Comparison of ENCODE assay signal across 22 cellular contexts in genomic region chr9:4180907-4181605, GRCh38.
"Had no signal": no experiment of that assay in that cellular context is flagged by ENCODE, and none has a peak within 500 bp of the region (broad histone marks: within the 10 kb centered on the region; RNA-seq: fewer than 3 reads in every experiment).

No MANE protein-coding gene starts in this region.

- FAIRE-seq: frontal cortex had no signal

- H3K4me3 ChIP-seq: right lobe of liver, skin epidermis, transverse colon, uterus had no signal

- H3K27ac ChIP-seq: right lobe of liver, skin epidermis, transverse colon, uterus had no signal

- H3K4me1 ChIP-seq: right lobe of liver, transverse colon, uterus had no signal

- ATAC-seq: activated CD8-positive, alpha-beta memory T cell treated with anti-CD3 and anti-CD28 coated beads, Interleukin-2, amount 10 ng/mL, durations not matched to agents 7 days and 5 days; activated CD8-positive, alpha-beta T cell treated with anti-CD3 and anti-CD28 coated beads for 36 hours; activated naive CD8-positive, alpha-beta T cell treated with anti-CD3 and anti-CD28 coated beads, Interleukin-2, amount 50 U/mL, for 24 hours; right lobe of liver; stimulated activated naive CD8-positive, alpha-beta T cell treated with anti-CD3 and anti-CD28 coated beads, Interleukin-15, amount 100 ng/mL, for 72 hours had no signal

- H3K9me3 ChIP-seq: right lobe of liver, transverse colon, uterus had no signal

- H3K36me3 ChIP-seq: right lobe of liver, transverse colon, uterus had no signal

- H3K27me3 ChIP-seq: right lobe of liver, transverse colon, uterus had no signal

- DNase-seq: activated CD4-positive, alpha-beta T cell treated with anti-CD3 and anti-CD28 coated beads, Interleukin-2, amount 10 ng/mL, durations not matched to agents 24 days and 14 days; activated CD8-positive, alpha-beta memory T cell treated with anti-CD3 and anti-CD28 coated beads, Interleukin-2, amount 10 ng/mL, durations not matched to agents 7 days and 5 days; activated CD8-positive, alpha-beta T cell treated with anti-CD3 and anti-CD28 coated beads for 36 hours; activated gamma-delta T cell; activated naive CD4-positive, alpha-beta T cell treated with anti-CD3 and anti-CD28 coated beads, Interleukin-2, amount 50 U/mL, for 16 hours; activated naive CD8-positive, alpha-beta T cell treated with anti-CD3 and anti-CD28 coated beads, Interleukin-2, amount 50 U/mL, for 24 hours; caudate nucleus; dermis blood vessel endothelial cell; effector CD8-positive, alpha-beta T cell; glutamatergic neuron; hippocampal formation; mesendoderm; naive B cell; occipital lobe; right lobe of liver; stimulated activated CD4-positive, alpha-beta T cell treated with anti-CD3 and anti-CD28 coated beads, Interleukin-1b, Interleukin-23, amount 100 ng/mL, for 48 hours; stimulated activated naive CD8-positive, alpha-beta T cell treated with anti-CD3 and anti-CD28 coated beads, Interleukin-15, amount 100 ng/mL, for 72 hours; T-helper 2 cell; transverse colon; uterus had no signal
